ENCODE assay signal across 1 cellular context in the genomic region with DNA sequence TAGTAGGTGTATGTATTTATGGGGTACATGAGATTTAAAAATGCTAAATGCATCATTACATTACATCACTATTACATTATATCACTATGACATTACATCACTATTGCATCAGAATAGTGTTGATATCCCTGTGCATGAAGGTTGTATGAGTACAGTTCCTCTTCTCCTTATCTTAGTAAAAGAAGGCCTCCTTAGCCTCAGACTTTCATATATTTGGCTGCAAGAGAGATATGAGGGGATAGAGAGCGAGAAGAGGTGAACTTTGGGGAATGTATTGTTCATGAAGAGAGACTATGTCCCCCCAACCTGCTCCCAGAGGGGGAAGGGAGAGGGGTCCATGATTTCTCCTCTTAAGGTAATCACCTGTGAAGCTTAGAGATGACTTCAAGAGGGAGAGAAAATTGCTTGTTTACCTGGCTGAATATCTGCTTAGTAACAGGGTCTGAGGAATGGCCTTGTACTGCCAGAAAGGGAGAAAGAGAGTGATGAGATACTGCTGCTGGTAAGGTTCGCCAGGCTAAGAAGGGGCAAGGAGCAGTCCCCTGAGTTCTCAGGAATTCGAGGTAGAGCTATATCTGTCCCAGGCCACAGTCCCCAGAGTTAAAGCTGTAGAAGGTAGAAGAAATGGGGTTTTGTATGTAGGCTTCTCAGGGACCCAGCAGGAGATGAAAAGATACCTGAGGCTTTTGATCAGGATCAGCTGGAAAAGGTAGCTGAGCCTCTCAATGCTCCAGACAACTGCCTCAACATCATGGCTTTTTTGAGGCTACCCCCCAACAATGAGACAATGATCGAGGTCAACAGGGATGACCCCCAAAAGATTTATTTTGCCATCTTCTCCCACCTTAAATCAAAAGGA.
TF ChIP-seq lines count a peak whose summit lies in the region.

No MANE protein-coding gene starts in this region.

TF ChIP-seq in K562, 482 proteins besides CTCF, POLR2A, EP300 and RAD21 (continued from another document and continues in another):
- TF ChIP-seq E2F8 (IDR thresholded peaks at IDR 0.05; ENCODE audit: low read depth, partially characterized antibody) (peak; percentile 74), ATF7 (IDR thresholded peaks at IDR 0.05) (peak; percentile 99), BACH1 (tag; IDR thresholded peaks at IDR 0.05) (peak; percentile 88), POLR3G (IDR thresholded peaks at IDR 0.05; ENCODE audit: extremely low read depth, insufficient read length, insufficient replicate concordance) (no peak), RBM25 (IDR thresholded peaks at IDR 0.05; ENCODE audit: low read depth, low read length, severe bottlenecking) (no peak), RUNX1 (IDR thresholded peaks at IDR 0.05; ENCODE audit: low read depth) (no peak), SNAPC5 (CRISPR knock-in tag; IDR thresholded peaks at IDR 0.05) (no peak), NCOR1 (IDR thresholded peaks at IDR 0.05) (peak; percentile 25; the same call in 1 of the 2 replicates), POU5F1 (IDR thresholded peaks at IDR 0.05; ENCODE audit: borderline replicate concordance, low read depth, low read length, partially characterized antibody) (no peak), KAT2B (IDR thresholded peaks at IDR 0.05; ENCODE audit: low read depth, low read length) (no peak), HDGF (IDR thresholded peaks at IDR 0.05) (no peak), JUN (IDR thresholded peaks at IDR 0.05; ENCODE audit: borderline replicate concordance, low read depth, low read length) (peak; percentile 96), JUN (CRISPR knock-in tag; IDR thresholded peaks at IDR 0.05; ENCODE audit: borderline replicate concordance) (no peak), TCF7 (IDR thresholded peaks at IDR 0.05; ENCODE audit: borderline replicate concordance) (no peak), KLF1 (tag; IDR thresholded peaks at IDR 0.05) (no peak), SMAD1 (IDR thresholded peaks at IDR 0.05; ENCODE audit: low read depth, low read length, partially characterized antibody) (no peak), TAF7 (tag; IDR thresholded peaks at IDR 0.05) (peak; percentile 70; the same call in 1 of the 2 replicates), POLR2G (IDR thresholded peaks at IDR 0.05; ENCODE audit: low read depth, low read length) (no peak; the same call in 1 of the 2 replicates), NCOA2 (IDR thresholded peaks at IDR 0.05; ENCODE audit: partially characterized antibody in 2 of 2) (peak in 1 of 2 experiments; percentile 23), STAT5B (CRISPR knock-in tag; IDR thresholded peaks at IDR 0.05) (no peak), GATAD2A (IDR thresholded peaks at IDR 0.05) (no peak; the same call in 1 of the 2 replicates), ZNF217 (CRISPR knock-in tag; IDR thresholded peaks at IDR 0.05) (no peak), ARID3A (IDR thresholded peaks at IDR 0.05; ENCODE audit: borderline replicate concordance, low read depth, low read length) (peak; percentile 98), ZNF175 (CRISPR knock-in tag; IDR thresholded peaks at IDR 0.05; ENCODE audit: low read depth) (peak; percentile 98), HNRNPK (IDR thresholded peaks at IDR 0.05; ENCODE audit: low read depth, low read length, poor library complexity, severe bottlenecking) (no peak), TAF1 (IDR thresholded peaks at IDR 0.05; ENCODE audit: control insufficient read depth, extremely low read depth, insufficient read depth, low read length, severe bottlenecking) (no peak), ZBTB8A (IDR thresholded peaks at IDR 0.05; ENCODE audit: partially characterized antibody) (no peak), RAD51 (IDR thresholded peaks at IDR 0.05; ENCODE audit: borderline replicate concordance, low read depth) (no peak), TAF9B (IDR thresholded peaks at IDR 0.05; ENCODE audit: partially characterized antibody) (peak; percentile 48), NR2C2 (CRISPR knock-in tag; IDR thresholded peaks at IDR 0.05) (no peak), NR2C2 (tag; IDR thresholded peaks at IDR 0.05) (peak; percentile 69), SMARCA5 (IDR thresholded peaks at IDR 0.05) (no peak; the same call in 1 of the 2 replicates), CCNT2 (IDR thresholded peaks at IDR 0.05; ENCODE audit: borderline replicate concordance, extremely low read depth, insufficient read length, low read depth, low read length) (no peak), PCBP2 (IDR thresholded peaks at IDR 0.05; ENCODE audit: low read depth, low read length, poor library complexity, severe bottlenecking) (no peak), NRF1 (conservative IDR thresholded peaks at IDR 0.05 in 1 of 2, IDR thresholded peaks at IDR 0.05 in 1 of 2) (no peak), ZNF41 (CRISPR knock-in tag; conservative IDR thresholded peaks at IDR 0.05) (peak; percentile 78), COPS2 (conservative IDR thresholded peaks at IDR 0.05) (no peak), RNF2 (IDR thresholded peaks at IDR 0.05) (no peak), PHTF2 (CRISPR knock-in tag; IDR thresholded peaks at IDR 0.05) (no peak), ZNF140 (CRISPR knock-in tag; IDR thresholded peaks at IDR 0.05) (peak; percentile 49; the same call in 1 of the 2 replicates), NONO (IDR thresholded peaks at IDR 0.05; ENCODE audit: low read depth in 2 of 2, low read length in 1 of 2) (no peak), ERF (CRISPR knock-in tag; IDR thresholded peaks at IDR 0.05) (0 out of 2 replicates have a peak, but pooled peaks have one; percentile 61), IFI16 (CRISPR knock-in tag; IDR thresholded peaks at IDR 0.05) (peak; percentile 16; the same call in 1 of the 2 replicates), ZNF133 (CRISPR knock-in tag; IDR thresholded peaks at IDR 0.05) (no peak), PTTG1 (tag; IDR thresholded peaks at IDR 0.05; ENCODE audit: low read depth) (peak; percentile 76), HBP1 (CRISPR knock-in tag; IDR thresholded peaks at IDR 0.05) (peak; percentile 26; the same call in 1 of the 2 replicates), DMBX1 (CRISPR knock-in tag; IDR thresholded peaks at IDR 0.05; ENCODE audit: borderline replicate concordance) (peak; percentile 96), RBM34 (IDR thresholded peaks at IDR 0.05; ENCODE audit: borderline replicate concordance, insufficient read depth, low read length) (no peak), ZNF766 (CRISPR knock-in tag; conservative IDR thresholded peaks at IDR 0.05) (peak; percentile 85), HEY1 (CRISPR knock-in tag; IDR thresholded peaks at IDR 0.05; ENCODE audit: borderline replicate concordance) (no peak), TEAD2 (tag; IDR thresholded peaks at IDR 0.05) (peak; percentile 68; the same call in 1 of the 2 replicates), ZNF785 (CRISPR knock-in tag; IDR thresholded peaks at IDR 0.05) (no peak), PREB (CRISPR knock-in tag; IDR thresholded peaks at IDR 0.05) (no peak), ZBTB9 (CRISPR knock-in tag; IDR thresholded peaks at IDR 0.05) (peak; percentile 85; the same call in 1 of the 2 replicates), NCOA1 (IDR thresholded peaks at IDR 0.05; ENCODE audit: low read depth) (peak; percentile 92), FUS (optimal IDR thresholded peaks at IDR 0.05; ENCODE audit: low read depth, low read length) (no peak), EHMT2 (IDR thresholded peaks at IDR 0.05) (no peak), MCM5 (IDR thresholded peaks at IDR 0.05; ENCODE audit: low read depth) (no peak)
- TF ChIP-seq, protein P1, sequence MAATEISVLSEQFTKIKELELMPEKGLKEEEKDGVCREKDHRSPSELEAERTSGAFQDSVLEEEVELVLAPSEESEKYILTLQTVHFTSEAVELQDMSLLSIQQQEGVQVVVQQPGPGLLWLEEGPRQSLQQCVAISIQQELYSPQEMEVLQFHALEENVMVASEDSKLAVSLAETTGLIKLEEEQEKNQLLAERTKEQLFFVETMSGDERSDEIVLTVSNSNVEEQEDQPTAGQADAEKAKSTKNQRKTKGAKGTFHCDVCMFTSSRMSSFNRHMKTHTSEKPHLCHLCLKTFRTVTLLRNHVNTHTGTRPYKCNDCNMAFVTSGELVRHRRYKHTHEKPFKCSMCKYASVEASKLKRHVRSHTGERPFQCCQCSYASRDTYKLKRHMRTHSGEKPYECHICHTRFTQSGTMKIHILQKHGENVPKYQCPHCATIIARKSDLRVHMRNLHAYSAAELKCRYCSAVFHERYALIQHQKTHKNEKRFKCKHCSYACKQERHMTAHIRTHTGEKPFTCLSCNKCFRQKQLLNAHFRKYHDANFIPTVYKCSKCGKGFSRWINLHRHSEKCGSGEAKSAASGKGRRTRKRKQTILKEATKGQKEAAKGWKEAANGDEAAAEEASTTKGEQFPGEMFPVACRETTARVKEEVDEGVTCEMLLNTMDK (IDR thresholded peaks at IDR 0.05; ENCODE audit: borderline replicate concordance, insufficient read depth, low read depth, low read length, poor library complexity, severe bottlenecking): no peak
- TF ChIP-seq, protein P2, sequence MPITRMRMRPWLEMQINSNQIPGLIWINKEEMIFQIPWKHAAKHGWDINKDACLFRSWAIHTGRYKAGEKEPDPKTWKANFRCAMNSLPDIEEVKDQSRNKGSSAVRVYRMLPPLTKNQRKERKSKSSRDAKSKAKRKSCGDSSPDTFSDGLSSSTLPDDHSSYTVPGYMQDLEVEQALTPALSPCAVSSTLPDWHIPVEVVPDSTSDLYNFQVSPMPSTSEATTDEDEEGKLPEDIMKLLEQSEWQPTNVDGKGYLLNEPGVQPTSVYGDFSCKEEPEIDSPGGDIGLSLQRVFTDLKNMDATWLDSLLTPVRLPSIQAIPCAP (CRISPR knock-in tag; IDR thresholded peaks at IDR 0.05; ENCODE audit: borderline replicate concordance): no peak
- TF ChIP-seq, protein P3, sequence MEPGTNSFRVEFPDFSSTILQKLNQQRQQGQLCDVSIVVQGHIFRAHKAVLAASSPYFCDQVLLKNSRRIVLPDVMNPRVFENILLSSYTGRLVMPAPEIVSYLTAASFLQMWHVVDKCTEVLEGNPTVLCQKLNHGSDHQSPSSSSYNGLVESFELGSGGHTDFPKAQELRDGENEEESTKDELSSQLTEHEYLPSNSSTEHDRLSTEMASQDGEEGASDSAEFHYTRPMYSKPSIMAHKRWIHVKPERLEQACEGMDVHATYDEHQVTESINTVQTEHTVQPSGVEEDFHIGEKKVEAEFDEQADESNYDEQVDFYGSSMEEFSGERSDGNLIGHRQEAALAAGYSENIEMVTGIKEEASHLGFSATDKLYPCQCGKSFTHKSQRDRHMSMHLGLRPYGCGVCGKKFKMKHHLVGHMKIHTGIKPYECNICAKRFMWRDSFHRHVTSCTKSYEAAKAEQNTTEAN (CRISPR knock-in tag; IDR thresholded peaks at IDR 0.05): no peak
